8 cellular contexts compared by ENCODE assay signal in genomic region chr19:13834308-13834790, GRCh38. TPM values are rescaled to one million over a fixed set of nuclear protein-coding genes. Genes with fewer than 3 reads are reported as not detected.
A peak's percentile ranks its signal among the peaks of the same experiment; 100 is the strongest.
DNase-seq lines count a peak whose midpoint lies in the region; ATAC-seq, FAIRE-seq and TF ChIP-seq lines count a peak whose summit lies in the region.

No MANE protein-coding gene starts in this region.

- H3K36me3 ChIP-seq in DOHH2 (ENCODE audit: control insufficient read depth, low read length) (no peaks in the 10 kb centered on the region), H1 (ENCODE audit: control insufficient read depth in 2 of 4, insufficient read depth in 4 of 4, low read length in 3 of 4) (peaks cover 0 to 12% (median 6%) of the 10 kb centered on the region in 4 experiments; a peak in 4 of 8 replicates), osteoblast (ENCODE audit: insufficient read depth, low read length) (peaks cover 60% of the 10 kb centered on the region), SJCRH30 (peaks cover 70% of the 10 kb centered on the region)

- H2AFZ ChIP-seq in H1 (ENCODE audit: low read length) (no peak overlapping the region), osteoblast (ENCODE audit: low read length) (no peak overlapping the region)

- H3K79me2 ChIP-seq in DOHH2 (ENCODE audit: control insufficient read depth, low read length), result no peaks in the 10 kb centered on the region
- no peaks in the 10 kb centered on the region for H3K79me2 ChIP-seq in H1 (ENCODE audit: control insufficient read depth in 1 of 2, insufficient read depth in 2 of 2, low read length in 2 of 2)
- H3K79me2 ChIP-seq in osteoblast (ENCODE audit: insufficient read depth, low read length), result peaks cover 67% of the 10 kb centered on the region

- peak overlapping the region; percentile 72; the same call in 1 of the 2 replicates for H2BK15ac ChIP-seq in H1 (ENCODE audit: low read length)

- no peak overlapping the region; the same call in 1 of the 2 replicates for H2AK5ac ChIP-seq in H1 (ENCODE audit: low read depth, low read length)

- H3K9me3 ChIP-seq in DOHH2 (ENCODE audit: control insufficient read depth, insufficient read depth, low read length) (no peaks in the 10 kb centered on the region), H1 (ENCODE audit: insufficient read depth in 2 of 2, low read depth in 1 of 2, low read length in 1 of 2) (no peaks in the 10 kb centered on the region), osteoblast (ENCODE audit: low read depth, low read length) (no peaks in the 10 kb centered on the region), SJCRH30 (replicated peaks) (no peaks in the 10 kb centered on the region; the same call in 1 of the 2 replicates)

- no peaks in the 10 kb centered on the region for H3K79me1 ChIP-seq in H1 (ENCODE audit: low read depth, low read length)

- peak overlapping the region; percentile 75; the same call in 1 of the 2 replicates for H2BK12ac ChIP-seq in H1 (ENCODE audit: low read depth, low read length)

- ATAC-seq in GM21825 (IDR thresholded peaks at IDR 0.05; ENCODE audit: unreplicated experiment) (no peak), HG02973 (IDR thresholded peaks at IDR 0.05; ENCODE audit: unreplicated experiment) (no peak)

- no peak overlapping the region for H3K56ac ChIP-seq in H1 (replicated peaks; ENCODE audit: insufficient read length, low read depth, low read length)

- H2BK120ac ChIP-seq in H1 (replicated peaks; ENCODE audit: low read depth, low read length), result no peak overlapping the region

- TF ChIP-seq POLR2A in H1 (IDR thresholded peaks at IDR 0.05; ENCODE audit: control extremely low read depth in 1 of 2, low read depth in 2 of 2, low read length in 2 of 2), result no peak

- TF ChIP-seq RAD21 in H1 (IDR thresholded peaks at IDR 0.05 in 1 of 2, conservative IDR thresholded peaks at IDR 0.05 in 1 of 2; ENCODE audit: low read depth in 2 of 2, low read length in 2 of 2), result no peak

- H4K91ac ChIP-seq in H1 (replicated peaks; ENCODE audit: insufficient read length, low read length), result no peak overlapping the region

- 89% methylated on average over 9 of the region's 9 CpGs; no CpG with 5 or more reads in 1 of the 2 experiments for WGBS in H1 (ENCODE audit: extremely low coverage in 1 of 2, insufficient coverage in 1 of 2, insufficient read length in 1 of 2, insufficient replicate concordance in 2 of 2, low coverage in 1 of 2, low lambda C conversion rate in 2 of 2, missing lambda C conversion rate in 1 of 2), 2 experiments

- no peak overlapping the region for H3K23ac ChIP-seq in H1 (ENCODE audit: insufficient read length)

- TF ChIP-seq CTCF in DOHH2 (IDR thresholded peaks at IDR 0.05; ENCODE audit: low read depth, low read length, poor library complexity, severe bottlenecking) (no peak), RWPE1 (conservative IDR thresholded peaks at IDR 0.05; ENCODE audit: low read depth) (no peak), H1 (IDR thresholded peaks at IDR 0.05; ENCODE audit: control extremely low read depth in 1 of 3, insufficient read depth in 1 of 3, low read depth in 1 of 3, low read length in 3 of 3) (no peak), osteoblast (IDR thresholded peaks at IDR 0.05; ENCODE audit: extremely low read depth, low read depth, low read length) (no peak)

- H3K4me3 ChIP-seq in DOHH2 (ENCODE audit: low read length) (peak overlapping the region; percentile 71), H1 (ENCODE audit: extremely low read depth in 1 of 4, insufficient read depth in 2 of 4, low read depth in 3 of 4, low read length in 4 of 4) (peak overlapping the region in 2 of 4 experiments; percentile 5 to 19; a peak in 2 of 8 replicates), osteoblast (ENCODE audit: insufficient read depth, low read length) (peak overlapping the region; percentile 33), SJCRH30 (no peak overlapping the region)

- H3K23me2 ChIP-seq in H1 (ENCODE audit: low read depth, low read length), result peaks cover 7% of the 10 kb centered on the region

- no peak overlapping the region for H4K5ac ChIP-seq in H1 (ENCODE audit: insufficient read length, low read depth, low read length)

- peak; percentile 73 for DNase-seq in RWPE1 (ENCODE audit: low spot score)
- no peak for DNase-seq in H1 (ENCODE audit: low read depth in 1 of 2, low spot score in 2 of 2)
- peak; percentile 93 for DNase-seq in osteoblast (ENCODE audit: insufficient read length, low spot score, missing footprints)
- no peak for DNase-seq in amygdala (lab: John Stamatoyannopoulos, UW)
- no peak for DNase-seq in SJCRH30

- no peaks in the 10 kb centered on the region for H3K9me2 ChIP-seq in DOHH2 (replicated peaks; ENCODE audit: control insufficient read depth, low read length)

- no peak for TF ChIP-seq EP300 in H1 (IDR thresholded peaks at IDR 0.05; ENCODE audit: borderline replicate concordance in 1 of 2, low read depth in 2 of 2, low read length in 2 of 2)

- peak overlapping the region; percentile 75 for H3K4me2 ChIP-seq in DOHH2 (ENCODE audit: low read length)
- H3K4me2 ChIP-seq in H1 (ENCODE audit: insufficient read depth in 1 of 2, low read depth in 2 of 2, low read length in 2 of 2), result peak overlapping the region in 1 of 2 experiments; percentile 55; a peak in 1 of 4 replicates
- peak overlapping the region; percentile 61 for H3K4me2 ChIP-seq in osteoblast (ENCODE audit: insufficient read depth, low read length)

- no peak overlapping the region; the same call in 1 of the 2 replicates for H3K18ac ChIP-seq in H1 (ENCODE audit: extremely low read depth, low read length)

- CTCF ChIA-PET in RWPE1 (lab: Yijun Ruan, JAX), result interaction anchor here (0.6 to 1.0 kb wide), 7 partner anchors 25 to 238 kb away, joined by 3 to 5 read pairs (median 4); partner anchors contain the start of gene MISP3
- CTCF ChIA-PET in H1 (lab: Charles Lee; ENCODE audit: partially characterized antibody), result interaction anchor here (0.7 to 4.5 kb wide), 15 partner anchors 9 to 51 kb away, joined by 3 to 52 read pairs (median 4); no protein-coding TSS in a partner anchor

- H2BK20ac ChIP-seq in H1 (ENCODE audit: low read length), result no peak overlapping the region

- H3K4me1 ChIP-seq in DOHH2 (ENCODE audit: control insufficient read depth, low read length) (peaks cover 54% of the 10 kb centered on the region), H1 (replicated peaks in 1 of 4; ENCODE audit: control insufficient read depth in 3 of 4, insufficient read depth in 4 of 4, low read length in 3 of 4) (peaks cover 0 to 12% (median 6%) of the 10 kb centered on the region in 4 experiments; a peak in 5 of 7 replicates), osteoblast (ENCODE audit: insufficient read depth, low read length) (peaks cover 41% of the 10 kb centered on the region), SJCRH30 (peaks cover 23% of the 10 kb centered on the region)

- H3K27ac ChIP-seq in DOHH2 (ENCODE audit: low read depth, low read length) (no peak overlapping the region), RWPE1 (peak overlapping the region; percentile 100), H1 (ENCODE audit: low read depth, low read length) (no peak overlapping the region), osteoblast (ENCODE audit: low read depth, low read length) (peak overlapping the region; percentile 85), SJCRH30 (no peak overlapping the region)

- H2BK5ac ChIP-seq in H1 (ENCODE audit: low read depth, low read length), result no peak overlapping the region

- POLR2A ChIA-PET in RWPE1 (lab: Yijun Ruan, JAX; ENCODE audit: low non-redundant PET) (interaction anchor here (0.9 to 1.0 kb wide), 4 partner anchors 24 to 70 kb away, joined by 4 to 6 read pairs (median 4); partner anchors contain the start of gene MRI1), H1 (lab: Charles Lee; ENCODE audit: partially characterized antibody) (interaction anchor here (0.8 to 4.0 kb wide), 8 partner anchors 9 to 60 kb away, joined by 3 to 28 read pairs (median 4); no protein-coding TSS in a partner anchor)

- H3F3A ChIP-seq in DOHH2 (ENCODE audit: control insufficient read depth, insufficient read depth), result peaks cover 21% of the 10 kb centered on the region

- H3K27me3 ChIP-seq in DOHH2 (ENCODE audit: control insufficient read depth, low read length) (no peaks in the 10 kb centered on the region), H1 (replicated peaks in 1 of 4; ENCODE audit: control insufficient read depth in 3 of 4, extremely low read depth in 1 of 4, insufficient read depth in 3 of 4, low read length in 3 of 4) (no peaks in the 10 kb centered on the region), osteoblast (ENCODE audit: insufficient read depth, low read length) (no peaks in the 10 kb centered on the region), SJCRH30 (no peaks in the 10 kb centered on the region)

- no peak overlapping the region for H3K4ac ChIP-seq in H1 (replicated peaks; ENCODE audit: insufficient read length, low read depth, low read length)

- no peak overlapping the region for H3K14ac ChIP-seq in H1 (ENCODE audit: insufficient read length)

- H4K8ac ChIP-seq in H1 (ENCODE audit: extremely low read depth, insufficient read depth, low read length), result no peak overlapping the region

- no peak overlapping the region for H3K9ac ChIP-seq in H1 (replicated peaks in 1 of 4; ENCODE audit: extremely low read depth in 1 of 4, low read depth in 3 of 4, low read length in 3 of 4)

- FAIRE-seq in H1 (lab: Jason Lieb, UNC), result no peak

- H4K20me1 ChIP-seq in DOHH2 (ENCODE audit: control insufficient read depth, insufficient read depth, low read depth, low read length), result no peaks in the 10 kb centered on the region
- peaks cover 0 to 4% of the 10 kb centered on the region in 2 experiments for H4K20me1 ChIP-seq in H1 (replicated peaks in 1 of 2; ENCODE audit: control insufficient read depth in 1 of 2, insufficient read depth in 2 of 2, low read length in 2 of 2)
- peaks cover 76% of the 10 kb centered on the region for H4K20me1 ChIP-seq in osteoblast (ENCODE audit: insufficient read depth, low read length)

RNA-seq across cellular contexts. Expression of gene ZSWIM4, which starts 39.1 kb away (rescaled TPM):
- total RNA-seq in H1 (2021; fragmentation: NEBNext Ultra II Directional; extraction: Animal tissue kit (Norgen Biotek cat#: 25700)), result 31.1 and 32.7 TPM in 2 replicates
- 12.2 and 23.2 TPM in 2 replicates for polyA plus RNA-seq in H1 (2011; rRNA removed)
- polyA plus RNA-seq in H1 (2011; cell fraction: cytosol; rRNA removed), result 10.9 TPM
- 21.2 TPM for polyA plus RNA-seq in H1 (2011; cell fraction: nucleus; rRNA removed)
- polyA plus RNA-seq in H1 (2012, experiment 1 of 2), result 13.1 to 23.1 TPM (median 21.0 TPM) in 4 replicates
- 20.0 TPM for polyA plus RNA-seq in H1 (2012, experiment 2 of 2)
- 17.0 TPM for polyA plus RNA-seq in H1 (2013, experiment 1 of 2)
- polyA plus RNA-seq in H1 (2013, experiment 2 of 2), result 17.3 TPM
- polyA minus RNA-seq in H1 (2011; rRNA and poly(A)+ RNA removed), result 8.9 and 10.8 TPM in 2 replicates
- 23.9 TPM for polyA minus RNA-seq in H1 (2011; cell fraction: cytosol; rRNA and poly(A)+ RNA removed)
- polyA minus RNA-seq in H1 (2011; cell fraction: nucleus; rRNA and poly(A)+ RNA removed), result 13.5 TPM
- 6.8 and 9.0 TPM in 2 replicates for total RNA-seq in osteoblast
- 16.8 and 18.3 TPM in 2 replicates for total RNA-seq in SJCRH30 (2014; rRNA removed; shearing (Covaris generic))

RNA-seq across cellular contexts. Expression of gene NANOS3, which starts 42.6 kb away (rescaled TPM):
- total RNA-seq in H1 (2021; fragmentation: NEBNext Ultra II Directional; extraction: Animal tissue kit (Norgen Biotek cat#: 25700)), result not detected in 2 replicates
- 0.14 and 0.62 TPM in 2 replicates for polyA plus RNA-seq in H1 (2011; rRNA removed)
- polyA plus RNA-seq in H1 (2011; cell fraction: cytosol; rRNA removed), result not detected
- polyA plus RNA-seq in H1 (2011; cell fraction: nucleus; rRNA removed), result not detected
- polyA plus RNA-seq in H1 (2012, experiment 1 of 2), result 0.69 to 0.83 TPM in 2 of 4 replicates, not detected in the others
- polyA plus RNA-seq in H1 (2012, experiment 2 of 2), result not detected
- polyA plus RNA-seq in H1 (2013, experiment 1 of 2), result 1.2 TPM
- 1.3 TPM for polyA plus RNA-seq in H1 (2013, experiment 2 of 2)
- not detected in 2 replicates for polyA minus RNA-seq in H1 (2011; rRNA and poly(A)+ RNA removed)
- not detected for polyA minus RNA-seq in H1 (2011; cell fraction: cytosol; rRNA and poly(A)+ RNA removed)
- not detected for polyA minus RNA-seq in H1 (2011; cell fraction: nucleus; rRNA and poly(A)+ RNA removed)
- 0.59 TPM in 1 of 2 replicates, not detected in the other for total RNA-seq in osteoblast
- total RNA-seq in SJCRH30 (2014; rRNA removed; shearing (Covaris generic)), result 1.3 and 2.3 TPM in 2 replicates

Comparison
In these comparisons a context has a peak if more than half of its experiments do, and no peak if none do; other contexts are left out.
1. H3K27ac ChIP-seq: peak in RWPE1 (single experiment) and osteoblast (single experiment); none in DOHH2 (single experiment), H1 (single experiment) and SJCRH30 (single experiment).
2. DNase-seq: peak in RWPE1 (single experiment) and osteoblast (single experiment); none in H1 (0 of 2), amygdala (0 of 56) and SJCRH30 (0 of 2).